9 cellular contexts compared by ENCODE assay signal in genomic region chr1:225834417-225835329, GRCh38. TPM values are rescaled to one million over a fixed set of nuclear protein-coding genes. Genes with fewer than 3 reads are reported as not detected.
DNase-seq lines count a peak whose midpoint lies in the region; ATAC-seq and TF ChIP-seq lines count a peak whose summit lies in the region.
"Had no signal": no experiment of that assay in that cellular context is flagged by ENCODE, and none has a peak within 500 bp of the region (broad histone marks: within the 10 kb centered on the region; RNA-seq: fewer than 3 reads in every experiment).

No MANE protein-coding gene starts in this region.

- TF ChIP-seq CTCF in A673 (conservative IDR thresholded peaks at IDR 0.05; ENCODE audit: low read depth, low read length) (no peak), right atrium auricular region (IDR thresholded peaks at IDR 0.05) (no peak)

- H3K4me1 ChIP-seq in A673 (ENCODE audit: insufficient read depth, low read length, poor library complexity, severe bottlenecking) (peaks cover 7% of the 10 kb centered on the region), right atrium auricular region (peaks cover 0 to 26% of the 10 kb centered on the region in 2 donors)
- H3K4me1 ChIP-seq: HAP-1 had no signal

- CTCF ChIA-PET in A673 (lab: Charles Lee), result interaction anchor here (0.6 to 1.1 kb wide), 2 partner anchors 18 to 58 kb away, joined by 5 read pairs; partner anchors contain the start of gene SRP9
- CTCF ChIA-PET in T-cell (lab: Charles Lee), result interaction anchor here (0.6 to 0.7 kb wide), 3 partner anchors 21 to 283 kb away, joined by 3 to 5 read pairs (median 4); no protein-coding TSS in a partner anchor

- intact Hi-C loops in A673 (cut with micrococcal nuclease; ENCODE audit: unreplicated experiment), result no loop called here

- no peak overlapping the region for H3K27ac Mint-ChIP-seq in T-cell

- no TSS peak for BruUV-seq in A673 (replicated peaks; lab: Mats Ljungman, UMichigan)

- POLR2A ChIA-PET in A673 (lab: Charles Lee; ENCODE audit: low non-redundant PET), result interaction anchor here (0.7 to 0.8 kb wide), 3 partner anchors 8 to 228 kb away, joined by 3 to 6 read pairs (median 3); no protein-coding TSS in a partner anchor
- POLR2A ChIA-PET in T-cell (lab: Charles Lee), result interaction anchor here in 1 of 2 donors (0.6 kb wide), 2 partner anchors 89 to 348 kb away, joined by 4 to 7 read pairs; no protein-coding TSS in a partner anchor

- H3K4me1 Mint-ChIP-seq in T-cell, result peaks cover 1 to 12% (median 6%) of the 10 kb centered on the region in 3 donors

- H3K4me3 ChIP-seq in A673 (ENCODE audit: low read depth, low read length, poor library complexity, severe bottlenecking) (no peak overlapping the region), right atrium auricular region (no peak overlapping the region)
- H3K4me3 ChIP-seq: HAP-1 had no signal

- no peak for ATAC-seq in T-cell (replicated peaks in 1 of 4)

- H3K27ac ChIP-seq in A673 (ENCODE audit: low read depth, low read length, poor library complexity, severe bottlenecking), result no peak overlapping the region
- H3K27ac ChIP-seq in right atrium auricular region, result peak overlapping the region; percentile 39

- no peaks in the 10 kb centered on the region for H3K36me3 ChIP-seq in A673 (ENCODE audit: insufficient read depth, low read length, poor library complexity, severe bottlenecking)
- peaks cover 40% of the 10 kb centered on the region for H3K36me3 ChIP-seq in right atrium auricular region
- H3K36me3 ChIP-seq: HAP-1 had no signal

- no peaks in the 10 kb centered on the region for H3K27me3 Mint-ChIP-seq in T-cell

- no peak overlapping the region for H3K4me3 Mint-ChIP-seq in T-cell

- H3K27me3 ChIP-seq in A673 (replicated peaks; ENCODE audit: insufficient read depth, low read depth, low read length, poor library complexity) (no peaks in the 10 kb centered on the region), right atrium auricular region (no peaks in the 10 kb centered on the region)

- H3K9me3 ChIP-seq in A673 (ENCODE audit: low read depth, low read length, poor library complexity, severe bottlenecking) (no peaks in the 10 kb centered on the region), right atrium auricular region (no peaks in the 10 kb centered on the region)
- H3K9me3 ChIP-seq: HAP-1 had no signal

- no peaks in the 10 kb centered on the region for H3K9me3 Mint-ChIP-seq in T-cell

- no peaks in the 10 kb centered on the region for H3K36me3 Mint-ChIP-seq in T-cell

- DNase-seq in A673 (ENCODE audit: low spot score) (peak; percentile 61), NCI-H2171 (lab: John Stamatoyannopoulos, UW) (peak; percentile 72), right atrium auricular region (ENCODE audit: low spot score) (peak; percentile 86), activated gamma-delta T cell treated with Interleukin-2 at 50 U/mL for 16 hours (no peak), T-cell (no peak)
- no peak for DNase-seq in effector CD8-positive, alpha-beta T cell (lab: John Stamatoyannopoulos, UW)
- DNase-seq: DND-41, NCI-H1048 had no signal

RNA-seq across cellular contexts. Expression of gene EPHX1, which starts 24.7 kb away (rescaled TPM):
- 22.4 and 22.8 TPM in 2 replicates for total RNA-seq in A673 (2021)
- 10 to 100 TPM; 57.7 to 66.0 TPM for total RNA-seq in right atrium auricular region
- total RNA-seq in T-cell, result 1 to 10 TPM in 4 of 5 donors, under 1 TPM in 1; 0.98 to 5.2 (median 3.7) TPM

RNA-seq across cellular contexts. Expression of gene TMEM63A, which starts 47.5 kb away (rescaled TPM):
- total RNA-seq in A673 (2021), result 25.3 and 31.2 TPM in 2 replicates
- total RNA-seq in right atrium auricular region, result 10 to 100 TPM; 16.0 to 19.0 TPM
- total RNA-seq in T-cell, result 100 to 1,000 TPM; 332 to 473 (median 390) TPM

RNA-seq across cellular contexts. Expression of gene LEFTY1, which starts 54.3 kb away (rescaled TPM):
- total RNA-seq in A673 (2021) (0.24 TPM in 1 of 2 replicates, not detected in the other), right atrium auricular region (under 1 TPM in 1 of 2 donors, not detected in 1; 0.35 TPM), T-cell (under 1 TPM; 0.23 to 0.63 (median 0.35) TPM)

RNA-seq across cellular contexts. Expression of gene SRP9, which starts 57.0 kb away (rescaled TPM):
- total RNA-seq in A673 (2021) (486 and 491 TPM in 2 replicates), right atrium auricular region (100 to 1,000 TPM; 143 to 216 TPM), T-cell (100 to 1,000 TPM in 3 of 5 donors, 10 to 100 TPM in 2; 74.1 to 152 (median 137) TPM)

Comparison
In these comparisons a context has a peak if more than half of its experiments do, and no peak if none do; other contexts are left out.
1. DNase-seq: peak in A673 (single experiment), NCI-H2171 (single experiment) and right atrium auricular region (single experiment); none in activated gamma-delta T cell treated with Interleukin-2 at 50 U/mL for 16 hours (single experiment), T-cell (0 of 34) and effector CD8-positive, alpha-beta T cell (single experiment).
2. RNA of gene TMEM63A, which starts 47.5 kb away (total RNA-seq): 332 to 473 TPM in T-cell; 25.3 to 31.2 TPM in A673 and 16.0 to 19.0 TPM in right atrium auricular region; every median in the first group is over 10 times any median in the second.